Comparison of ENCODE assay signal across 14 cellular contexts in genomic region chrX:47815901-47816845, GRCh38. TPM values are rescaled to one million over a fixed set of nuclear protein-coding genes. Genes with fewer than 3 reads are reported as not detected.
DNase-seq lines count a peak whose midpoint lies in the region; ATAC-seq and TF ChIP-seq lines count a peak whose summit lies in the region.
"Had no signal": no experiment of that assay in that cellular context is flagged by ENCODE, and none has a peak within 500 bp of the region (broad histone marks: within the 10 kb centered on the region; RNA-seq: fewer than 3 reads in every experiment).

No MANE protein-coding gene starts in this region.

- no peak overlapping the region for H3K9ac ChIP-seq in mucosa of rectum (ENCODE audit: low read depth in 1 of 2, low read length in 2 of 2)

- H3K36me3 ChIP-seq in H7 (replicated peaks; ENCODE audit: control insufficient read depth, insufficient read depth, low read length) (no peaks in the 10 kb centered on the region), mucosa of rectum (ENCODE audit: control insufficient read depth in 2 of 2, insufficient read depth in 2 of 2, low read length in 2 of 2) (no peaks in the 10 kb centered on the region)
- H3K36me3 ChIP-seq: spleen, thyroid gland had no signal

- no peaks in the 10 kb centered on the region for H3K9me3 Mint-ChIP-seq in activated T-helper 2 cell treated with anti-CD3 and anti-CD28 coated beads, Interferon-gamma antibody, Interleukin-2, Interleukin-4, amounts not matched to agents 10 μg/mL and 5 μg/mL and 100 μg/mL, durations not matched to agents 14 hours and 24 hours and 36 hours
- H3K9me3 Mint-ChIP-seq: CD4-positive, CD25-positive, alpha-beta regulatory T cell; neural crest cell had no signal

- H3K27me3 ChIP-seq in H7 (ENCODE audit: control insufficient read depth, insufficient read depth, low read length) (no peaks in the 10 kb centered on the region), mucosa of rectum (ENCODE audit: control insufficient read depth in 2 of 2, insufficient read depth in 2 of 2, low read length in 2 of 2) (peaks cover 0 to 2% of the 10 kb centered on the region in 2 donors)
- H3K27me3 ChIP-seq: thyroid gland had no signal

- CTCF ChIA-PET in RWPE1 (lab: Yijun Ruan, JAX) = no interaction called here

- no peak overlapping the region for H3K27ac Mint-ChIP-seq in activated T-helper 2 cell treated with anti-CD3 and anti-CD28 coated beads, Interferon-gamma antibody, Interleukin-2, Interleukin-4, amounts not matched to agents 10 μg/mL and 5 μg/mL and 100 μg/mL, durations not matched to agents 14 hours and 24 hours and 36 hours
- H3K27ac Mint-ChIP-seq: CD4-positive, CD25-positive, alpha-beta regulatory T cell had no signal

- no peak for TF ChIP-seq POLR2A in erythroblast (IDR thresholded peaks at IDR 0.05; ENCODE audit: low read length)

- no peaks in the 10 kb centered on the region for H3K27me3 Mint-ChIP-seq in activated T-helper 2 cell treated with anti-CD3 and anti-CD28 coated beads, Interferon-gamma antibody, Interleukin-2, Interleukin-4, amounts not matched to agents 10 μg/mL and 5 μg/mL and 100 μg/mL, durations not matched to agents 14 hours and 24 hours and 36 hours (ENCODE audit: low read depth)
- H3K27me3 Mint-ChIP-seq: CD4-positive, CD25-positive, alpha-beta regulatory T cell had no signal

- TF ChIP-seq CTCF in RWPE1 (conservative IDR thresholded peaks at IDR 0.05; ENCODE audit: low read depth) = no peak

- intact Hi-C loops in activated T-helper 2 cell treated with anti-CD3 and anti-CD28 coated beads, Interferon-gamma antibody, Interleukin-2, Interleukin-4, amounts not matched to agents 10 μg/mL and 5 μg/mL and 100 μg/mL, durations not matched to agents 14 hours and 24 hours and 36 hours (cut with micrococcal nuclease) = no loop called here

- H3K27ac ChIP-seq in RWPE1 (peak overlapping the region; percentile 71), mucosa of rectum (ENCODE audit: low read depth in 2 of 2, low read length in 2 of 2) (peak overlapping the region; percentile 62 to 63)
- H3K27ac ChIP-seq: spleen, thyroid gland had no signal

- no peaks in the 10 kb centered on the region for H3K9me3 ChIP-seq in mucosa of rectum (ENCODE audit: control insufficient read depth in 2 of 2, low read length in 2 of 2)
- H3K9me3 ChIP-seq: spleen, thyroid gland had no signal

- POLR2A ChIA-PET in RWPE1 (lab: Yijun Ruan, JAX; ENCODE audit: low non-redundant PET) = no interaction called here

- H3K4me1 Mint-ChIP-seq in activated T-helper 2 cell treated with anti-CD3 and anti-CD28 coated beads, Interferon-gamma antibody, Interleukin-2, Interleukin-4, amounts not matched to agents 10 μg/mL and 5 μg/mL and 100 μg/mL, durations not matched to agents 14 hours and 24 hours and 36 hours (ENCODE audit: low read depth) = peaks cover 4% of the 10 kb centered on the region
- H3K4me1 Mint-ChIP-seq: neural crest cell had no signal

- H3K4me3 Mint-ChIP-seq in activated T-helper 2 cell treated with anti-CD3 and anti-CD28 coated beads, Interferon-gamma antibody, Interleukin-2, Interleukin-4, amounts not matched to agents 10 μg/mL and 5 μg/mL and 100 μg/mL, durations not matched to agents 14 hours and 24 hours and 36 hours (ENCODE audit: low read depth) = no peak overlapping the region
- H3K4me3 Mint-ChIP-seq: neural crest cell had no signal

- H3K4me3 ChIP-seq in H7 (ENCODE audit: insufficient read depth, low read depth, low read length) = no peak overlapping the region
- peak overlapping the region; percentile 18 to 31 for H3K4me3 ChIP-seq in mucosa of rectum (ENCODE audit: low read length in 2 of 2)
- H3K4me3 ChIP-seq: spleen, thyroid gland had no signal

- peaks cover 0 to 7% of the 10 kb centered on the region in 2 donors for H3K4me1 ChIP-seq in mucosa of rectum (ENCODE audit: control insufficient read depth in 2 of 2, insufficient read depth in 2 of 2, low read length in 2 of 2)
- H3K4me1 ChIP-seq: thyroid gland had no signal

- no peak for ATAC-seq in GM21529 (IDR thresholded peaks at IDR 0.05; ENCODE audit: unreplicated experiment)

- H3K36me3 Mint-ChIP-seq in activated T-helper 2 cell treated with anti-CD3 and anti-CD28 coated beads, Interferon-gamma antibody, Interleukin-2, Interleukin-4, amounts not matched to agents 10 μg/mL and 5 μg/mL and 100 μg/mL, durations not matched to agents 14 hours and 24 hours and 36 hours (ENCODE audit: low read depth) = no peaks in the 10 kb centered on the region

- DNase-seq in H7 = peak; percentile 19
- DNase-seq in RWPE1 (ENCODE audit: low spot score) = no peak
- peak; percentile 35 to 52 for DNase-seq in erythroblast (lab: John Stamatoyannopoulos, UW)
- no peak for DNase-seq in activated T-helper 2 cell treated with anti-CD3 and anti-CD28 coated beads, Interferon-gamma antibody, Interleukin-2, Interleukin-4, amounts not matched to agents 10 μg/mL and 5 μg/mL and 100 μg/mL, durations not matched to agents 14 hours and 24 hours and 36 hours (ENCODE audit: low spot score)
- no peak for DNase-seq in cerebellum (ENCODE audit: low spot score)
- no peak for DNase-seq in stimulated activated CD8-positive, alpha-beta memory T cell treated with anti-CD3 and anti-CD28 coated beads, Interleukin-4, amount 100 ng/mL, for 48 hours
- DNase-seq: activated T-cell treated with anti-CD3 and anti-CD28 coated beads, Interleukin-2, amount 50 U/mL, for 48 hours; CD4-positive, CD25-positive, alpha-beta regulatory T cell; MV-4-11; spleen had no signal

RNA-seq across cellular contexts. Expression of gene ZNF81, which starts 20.5 kb away (rescaled TPM):
- 3.7 and 3.9 TPM in 2 replicates for total RNA-seq in H7 (2014; rRNA removed; shearing (Covaris generic))
- total RNA-seq in activated T-helper 2 cell treated with anti-CD3 and anti-CD28 coated beads, Interferon-gamma antibody, Interleukin-2, Interleukin-4, amounts not matched to agents 10 μg/mL and 5 μg/mL and 100 μg/mL, durations not matched to agents 14 hours and 24 hours and 36 hours = 6.1 and 8.1 TPM in 2 replicates
- 14.2 TPM for total RNA-seq in cerebellum

Comparison
In these comparisons a context has a peak if more than half of its experiments do, and no peak if none do; other contexts are left out.
1. DNase-seq: peak in H7 (single experiment) and erythroblast (2 of 2); none in RWPE1 (single experiment), activated T-helper 2 cell treated with anti-CD3 and anti-CD28 coated beads, Interferon-gamma antibody, Interleukin-2, Interleukin-4, amounts not matched to agents 10 μg/mL and 5 μg/mL and 100 μg/mL, durations not matched to agents 14 hours and 24 hours and 36 hours (single experiment), cerebellum (single experiment) and stimulated activated CD8-positive, alpha-beta memory T cell treated with anti-CD3 and anti-CD28 coated beads, Interleukin-4, amount 100 ng/mL, for 48 hours (single experiment).